Comparison of ENCODE assay signal across 1 cellular context in genomic region chr7:7786595-7786994, GRCh38.
TF ChIP-seq lines count a peak whose summit lies in the region.

No MANE protein-coding gene starts in this region.

TF ChIP-seq in GM23338, 12 proteins besides CTCF, POLR2A, EP300 and RAD21 (continued from another document):
- TF ChIP-seq ZNF462 (CRISPR knock-in tag; IDR thresholded peaks at IDR 0.05), result no peak
- TF ChIP-seq POLR2AphosphoS5 (IDR thresholded peaks at IDR 0.05; ENCODE audit: low read depth), result no peak
